Comparison of ENCODE assay signal across 1 cellular context in the genomic region with DNA sequence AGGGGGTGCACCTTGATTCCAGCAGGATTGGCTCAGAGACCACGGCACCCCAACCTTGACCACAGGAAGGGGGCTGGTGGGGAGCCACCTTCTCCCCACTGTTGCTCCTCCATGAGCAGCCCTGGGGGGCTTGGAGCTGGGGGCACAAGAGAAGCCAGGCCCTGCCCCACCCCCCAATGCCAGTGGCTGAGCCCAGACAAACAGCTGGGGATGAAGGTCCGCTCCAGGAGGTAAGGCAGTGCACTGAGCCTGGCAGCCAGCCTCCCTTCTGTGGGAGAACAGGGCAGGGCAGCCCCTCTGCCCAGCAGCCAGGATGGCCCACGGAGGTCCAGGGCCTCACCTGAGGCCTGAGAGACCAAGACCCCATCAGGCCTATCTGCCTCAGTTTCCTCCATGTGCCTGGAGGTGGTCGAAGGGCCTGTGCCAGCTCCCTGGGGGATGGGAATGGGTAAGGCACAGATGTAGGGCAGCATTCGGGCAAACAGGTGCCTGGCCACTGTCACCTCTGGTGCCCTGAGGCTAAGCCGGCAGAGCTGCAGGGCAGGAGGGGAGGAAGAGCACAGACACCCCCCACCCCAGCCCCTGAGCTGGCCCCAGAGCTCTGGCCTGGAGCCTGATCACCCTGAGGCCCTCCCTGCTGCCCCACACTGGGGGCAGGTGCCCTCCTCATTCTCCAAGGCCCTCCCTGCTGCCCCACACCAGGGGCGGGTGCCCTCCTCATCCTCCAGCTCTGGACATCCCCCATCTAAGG.
A peak's percentile ranks its signal among the peaks of the same experiment; 100 is the strongest.
TF ChIP-seq lines count a peak whose summit lies in the region.

No MANE protein-coding gene starts in this region.

TF ChIP-seq in HepG2, 621 proteins besides CTCF, POLR2A, EP300 and RAD21 (continues in another document):
- TF ChIP-seq MIXL1 (CRISPR knock-in tag; IDR thresholded peaks at IDR 0.05) (no peak), DPF2 (CRISPR knock-in tag; IDR thresholded peaks at IDR 0.05; ENCODE audit: borderline replicate concordance, low read depth) (no peak), ZBTB3 (CRISPR knock-in tag; IDR thresholded peaks at IDR 0.05; ENCODE audit: borderline replicate concordance, low read depth) (no peak; the same call in 1 of the 2 replicates), NFE2L2 (IDR thresholded peaks at IDR 0.05; ENCODE audit: low read length) (no peak), NR3C1 (CRISPR knock-in tag; IDR thresholded peaks at IDR 0.05) (no peak), MYC (CRISPR knock-in tag; IDR thresholded peaks at IDR 0.05; ENCODE audit: borderline replicate concordance) (no peak), KMT2A (CRISPR knock-in tag; IDR thresholded peaks at IDR 0.05) (no peak), FOXA1 (IDR thresholded peaks at IDR 0.05) (no peak), FOXA1 (CRISPR knock-in tag; IDR thresholded peaks at IDR 0.05) (peak; percentile 20; the same call in 1 of the 2 replicates), ZNF543 (CRISPR knock-in tag; IDR thresholded peaks at IDR 0.05) (0 out of 2 replicates have a peak, but pooled peaks have one; percentile 54), HNRNPK (IDR thresholded peaks at IDR 0.05; ENCODE audit: low read depth, low read length, poor library complexity, severe bottlenecking) (no peak), ZNF75D (CRISPR knock-in tag; IDR thresholded peaks at IDR 0.05; ENCODE audit: borderline replicate concordance) (no peak), ZNF101 (CRISPR knock-in tag; IDR thresholded peaks at IDR 0.05; ENCODE audit: borderline replicate concordance, low read depth) (no peak), SNAI1 (CRISPR knock-in tag; IDR thresholded peaks at IDR 0.05; ENCODE audit: borderline replicate concordance) (0 out of 2 replicates have a peak, but pooled peaks have one; percentile 82), ZMYM4 (CRISPR knock-in tag; IDR thresholded peaks at IDR 0.05) (no peak), MTA1 (CRISPR knock-in tag; IDR thresholded peaks at IDR 0.05; ENCODE audit: borderline replicate concordance) (no peak), ZNF230 (CRISPR knock-in tag; IDR thresholded peaks at IDR 0.05) (no peak), TOPORS (CRISPR knock-in tag; IDR thresholded peaks at IDR 0.05) (no peak), DR1 (CRISPR knock-in tag; IDR thresholded peaks at IDR 0.05) (no peak), MXD4 (CRISPR knock-in tag; IDR thresholded peaks at IDR 0.05) (no peak; the same call in 1 of the 2 replicates), ZNF768 (CRISPR knock-in tag; IDR thresholded peaks at IDR 0.05) (no peak), ZNF24 (IDR thresholded peaks at IDR 0.05) (no peak), SIN3B (IDR thresholded peaks at IDR 0.05; ENCODE audit: low read length) (no peak), ZNF776 (CRISPR knock-in tag; IDR thresholded peaks at IDR 0.05) (peak; percentile 36; the same call in 1 of the 2 replicates), ZNF331 (CRISPR knock-in tag; IDR thresholded peaks at IDR 0.05) (no peak), ZNF549 (CRISPR knock-in tag; IDR thresholded peaks at IDR 0.05) (no peak), ARNTL (CRISPR knock-in tag; IDR thresholded peaks at IDR 0.05) (no peak), TARDBP (CRISPR knock-in tag; IDR thresholded peaks at IDR 0.05) (no peak), RBAK (CRISPR knock-in tag; IDR thresholded peaks at IDR 0.05) (no peak), RAD51 (IDR thresholded peaks at IDR 0.05; ENCODE audit: borderline replicate concordance) (no peak), SALL1 (CRISPR knock-in tag; IDR thresholded peaks at IDR 0.05) (0 out of 2 replicates have a peak, but pooled peaks have one; percentile 10), SMARCE1 (IDR thresholded peaks at IDR 0.05; ENCODE audit: borderline replicate concordance) (no peak), BRD4 (CRISPR knock-in tag; IDR thresholded peaks at IDR 0.05) (no peak; the same call in 1 of the 2 replicates), POLR2AphosphoS2 (IDR thresholded peaks at IDR 0.05; ENCODE audit: low read depth, low read length) (no peak), MED8 (CRISPR knock-in tag; IDR thresholded peaks at IDR 0.05; ENCODE audit: insufficient replicate concordance) (peak; percentile 68), EED (CRISPR knock-in tag; IDR thresholded peaks at IDR 0.05) (no peak)
- TF ChIP-seq, protein P1, sequence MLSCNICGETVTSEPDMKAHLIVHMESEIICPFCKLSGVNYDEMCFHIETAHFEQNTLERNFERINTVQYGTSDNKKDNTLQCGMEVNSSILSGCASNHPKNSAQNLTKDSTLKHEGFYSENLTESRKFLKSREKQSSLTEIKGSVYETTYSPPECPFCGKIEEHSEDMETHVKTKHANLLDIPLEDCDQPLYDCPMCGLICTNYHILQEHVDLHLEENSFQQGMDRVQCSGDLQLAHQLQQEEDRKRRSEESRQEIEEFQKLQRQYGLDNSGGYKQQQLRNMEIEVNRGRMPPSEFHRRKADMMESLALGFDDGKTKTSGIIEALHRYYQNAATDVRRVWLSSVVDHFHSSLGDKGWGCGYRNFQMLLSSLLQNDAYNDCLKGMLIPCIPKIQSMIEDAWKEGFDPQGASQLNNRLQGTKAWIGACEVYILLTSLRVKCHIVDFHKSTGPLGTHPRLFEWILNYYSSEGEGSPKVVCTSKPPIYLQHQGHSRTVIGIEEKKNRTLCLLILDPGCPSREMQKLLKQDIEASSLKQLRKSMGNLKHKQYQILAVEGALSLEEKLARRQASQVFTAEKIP (CRISPR knock-in tag; IDR thresholded peaks at IDR 0.05; ENCODE audit: borderline replicate concordance), result no peak
- TF ChIP-seq, protein P2, sequence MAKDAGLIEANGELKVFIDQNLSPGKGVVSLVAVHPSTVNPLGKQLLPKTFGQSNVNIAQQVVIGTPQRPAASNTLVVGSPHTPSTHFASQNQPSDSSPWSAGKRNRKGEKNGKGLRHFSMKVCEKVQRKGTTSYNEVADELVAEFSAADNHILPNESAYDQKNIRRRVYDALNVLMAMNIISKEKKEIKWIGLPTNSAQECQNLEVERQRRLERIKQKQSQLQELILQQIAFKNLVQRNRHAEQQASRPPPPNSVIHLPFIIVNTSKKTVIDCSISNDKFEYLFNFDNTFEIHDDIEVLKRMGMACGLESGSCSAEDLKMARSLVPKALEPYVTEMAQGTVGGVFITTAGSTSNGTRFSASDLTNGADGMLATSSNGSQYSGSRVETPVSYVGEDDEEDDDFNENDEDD (CRISPR knock-in tag; IDR thresholded peaks at IDR 0.05; ENCODE audit: borderline replicate concordance), result no peak
- TF ChIP-seq, protein P3, sequence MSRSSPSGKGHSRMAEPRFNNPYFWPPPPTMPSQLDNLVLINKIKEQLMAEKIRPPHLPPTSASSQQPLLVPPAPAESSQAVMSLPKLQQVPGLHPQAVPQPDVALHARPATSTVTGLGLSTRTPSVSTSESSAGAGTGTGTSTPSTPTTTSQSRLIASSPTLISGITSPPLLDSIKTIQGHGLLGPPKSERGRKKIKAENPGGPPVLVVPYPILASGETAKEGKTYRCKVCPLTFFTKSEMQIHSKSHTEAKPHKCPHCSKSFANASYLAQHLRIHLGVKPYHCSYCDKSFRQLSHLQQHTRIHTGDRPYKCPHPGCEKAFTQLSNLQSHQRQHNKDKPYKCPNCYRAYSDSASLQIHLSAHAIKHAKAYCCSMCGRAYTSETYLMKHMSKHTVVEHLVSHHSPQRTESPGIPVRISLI (CRISPR knock-in tag; IDR thresholded peaks at IDR 0.05; ENCODE audit: borderline replicate concordance), result no peak; the same call in 1 of the 2 replicates
- TF ChIP-seq, protein P4, sequence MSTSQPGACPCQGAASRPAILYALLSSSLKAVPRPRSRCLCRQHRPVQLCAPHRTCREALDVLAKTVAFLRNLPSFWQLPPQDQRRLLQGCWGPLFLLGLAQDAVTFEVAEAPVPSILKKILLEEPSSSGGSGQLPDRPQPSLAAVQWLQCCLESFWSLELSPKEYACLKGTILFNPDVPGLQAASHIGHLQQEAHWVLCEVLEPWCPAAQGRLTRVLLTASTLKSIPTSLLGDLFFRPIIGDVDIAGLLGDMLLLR (CRISPR knock-in tag; IDR thresholded peaks at IDR 0.05), result 0 out of 2 replicates have a peak, but pooled peaks have one; percentile 40
- TF ChIP-seq, protein P5, sequence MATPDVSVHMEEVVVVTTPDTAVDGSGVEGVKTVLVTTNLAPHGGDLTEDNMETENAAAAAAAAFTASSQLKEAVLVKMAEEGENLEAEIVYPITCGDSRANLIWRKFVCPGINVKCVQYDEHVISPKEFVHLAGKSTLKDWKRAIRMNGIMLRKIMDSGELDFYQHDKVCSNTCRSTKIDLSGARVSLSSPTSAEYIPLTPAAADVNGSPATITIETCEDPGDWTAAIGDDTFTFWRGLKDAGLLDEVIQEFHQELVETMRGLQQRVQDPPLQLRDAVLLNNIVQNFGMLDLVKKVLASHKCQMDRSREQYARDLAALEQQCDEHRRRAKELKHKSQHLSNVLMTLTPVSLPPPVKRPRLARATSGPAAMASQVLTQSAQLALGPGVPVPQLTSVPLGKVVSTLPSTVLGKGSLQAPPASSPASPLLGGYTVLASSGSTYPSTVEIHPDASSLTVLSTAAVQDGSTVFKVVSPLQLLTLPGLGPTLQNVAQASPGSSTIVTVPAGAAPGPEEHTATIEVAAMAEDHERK (CRISPR knock-in tag; IDR thresholded peaks at IDR 0.05; ENCODE audit: low read depth), result no peak
- TF ChIP-seq, protein P6, sequence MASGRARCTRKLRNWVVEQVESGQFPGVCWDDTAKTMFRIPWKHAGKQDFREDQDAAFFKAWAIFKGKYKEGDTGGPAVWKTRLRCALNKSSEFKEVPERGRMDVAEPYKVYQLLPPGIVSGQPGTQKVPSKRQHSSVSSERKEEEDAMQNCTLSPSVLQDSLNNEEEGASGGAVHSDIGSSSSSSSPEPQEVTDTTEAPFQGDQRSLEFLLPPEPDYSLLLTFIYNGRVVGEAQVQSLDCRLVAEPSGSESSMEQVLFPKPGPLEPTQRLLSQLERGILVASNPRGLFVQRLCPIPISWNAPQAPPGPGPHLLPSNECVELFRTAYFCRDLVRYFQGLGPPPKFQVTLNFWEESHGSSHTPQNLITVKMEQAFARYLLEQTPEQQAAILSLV (CRISPR knock-in tag; IDR thresholded peaks at IDR 0.05; ENCODE audit: borderline replicate concordance), result no peak
- TF ChIP-seq, protein P7, sequence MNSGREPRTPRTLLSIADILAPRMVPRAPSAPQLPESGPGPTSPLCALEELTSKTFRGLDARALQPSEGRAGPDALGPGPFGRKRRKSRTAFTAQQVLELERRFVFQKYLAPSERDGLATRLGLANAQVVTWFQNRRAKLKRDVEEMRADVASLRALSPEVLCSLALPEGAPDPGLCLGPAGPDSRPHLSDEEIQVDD (CRISPR knock-in tag; IDR thresholded peaks at IDR 0.05; ENCODE audit: borderline replicate concordance), result no peak
- TF ChIP-seq, protein P8, sequence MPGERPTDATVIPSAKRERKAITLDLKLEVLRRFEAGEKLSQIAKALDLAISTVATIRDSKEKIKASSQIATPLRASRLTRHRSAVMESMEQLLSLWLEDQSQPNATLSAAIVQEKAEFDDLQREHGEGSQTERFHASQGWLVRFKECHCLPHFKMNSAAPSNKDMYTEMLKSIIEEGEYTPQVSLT (CRISPR knock-in tag; IDR thresholded peaks at IDR 0.05; ENCODE audit: borderline replicate concordance, low read depth), result no peak
- TF ChIP-seq, protein P9, sequence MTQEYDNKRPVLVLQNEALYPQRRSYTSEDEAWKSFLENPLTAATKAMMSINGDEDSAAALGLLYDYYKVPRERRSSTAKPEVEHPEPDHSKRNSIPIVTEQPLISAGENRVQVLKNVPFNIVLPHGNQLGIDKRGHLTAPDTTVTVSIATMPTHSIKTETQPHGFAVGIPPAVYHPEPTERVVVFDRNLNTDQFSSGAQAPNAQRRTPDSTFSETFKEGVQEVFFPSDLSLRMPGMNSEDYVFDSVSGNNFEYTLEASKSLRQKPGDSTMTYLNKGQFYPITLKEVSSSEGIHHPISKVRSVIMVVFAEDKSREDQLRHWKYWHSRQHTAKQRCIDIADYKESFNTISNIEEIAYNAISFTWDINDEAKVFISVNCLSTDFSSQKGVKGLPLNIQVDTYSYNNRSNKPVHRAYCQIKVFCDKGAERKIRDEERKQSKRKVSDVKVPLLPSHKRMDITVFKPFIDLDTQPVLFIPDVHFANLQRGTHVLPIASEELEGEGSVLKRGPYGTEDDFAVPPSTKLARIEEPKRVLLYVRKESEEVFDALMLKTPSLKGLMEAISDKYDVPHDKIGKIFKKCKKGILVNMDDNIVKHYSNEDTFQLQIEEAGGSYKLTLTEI (CRISPR knock-in tag; conservative IDR thresholded peaks at IDR 0.05), result no peak
- TF ChIP-seq, protein P10, sequence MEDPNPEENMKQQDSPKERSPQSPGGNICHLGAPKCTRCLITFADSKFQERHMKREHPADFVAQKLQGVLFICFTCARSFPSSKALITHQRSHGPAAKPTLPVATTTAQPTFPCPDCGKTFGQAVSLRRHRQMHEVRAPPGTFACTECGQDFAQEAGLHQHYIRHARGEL (CRISPR knock-in tag; IDR thresholded peaks at IDR 0.05), result peak; percentile 79; the same call in 1 of the 2 replicates
- TF ChIP-seq, protein P11, sequence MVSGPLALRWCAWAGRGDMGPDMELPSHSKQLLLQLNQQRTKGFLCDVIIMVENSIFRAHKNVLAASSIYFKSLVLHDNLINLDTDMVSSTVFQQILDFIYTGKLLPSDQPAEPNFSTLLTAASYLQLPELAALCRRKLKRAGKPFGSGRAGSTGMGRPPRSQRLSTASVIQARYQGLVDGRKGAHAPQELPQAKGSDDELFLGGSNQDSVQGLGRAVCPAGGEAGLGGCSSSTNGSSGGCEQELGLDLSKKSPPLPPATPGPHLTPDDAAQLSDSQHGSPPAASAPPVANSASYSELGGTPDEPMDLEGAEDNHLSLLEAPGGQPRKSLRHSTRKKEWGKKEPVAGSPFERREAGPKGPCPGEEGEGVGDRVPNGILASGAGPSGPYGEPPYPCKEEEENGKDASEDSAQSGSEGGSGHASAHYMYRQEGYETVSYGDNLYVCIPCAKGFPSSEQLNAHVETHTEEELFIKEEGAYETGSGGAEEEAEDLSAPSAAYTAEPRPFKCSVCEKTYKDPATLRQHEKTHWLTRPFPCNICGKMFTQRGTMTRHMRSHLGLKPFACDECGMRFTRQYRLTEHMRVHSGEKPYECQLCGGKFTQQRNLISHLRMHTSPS (CRISPR knock-in tag; IDR thresholded peaks at IDR 0.05; ENCODE audit: low read depth), result peak; percentile 81
- TF ChIP-seq, protein P12, sequence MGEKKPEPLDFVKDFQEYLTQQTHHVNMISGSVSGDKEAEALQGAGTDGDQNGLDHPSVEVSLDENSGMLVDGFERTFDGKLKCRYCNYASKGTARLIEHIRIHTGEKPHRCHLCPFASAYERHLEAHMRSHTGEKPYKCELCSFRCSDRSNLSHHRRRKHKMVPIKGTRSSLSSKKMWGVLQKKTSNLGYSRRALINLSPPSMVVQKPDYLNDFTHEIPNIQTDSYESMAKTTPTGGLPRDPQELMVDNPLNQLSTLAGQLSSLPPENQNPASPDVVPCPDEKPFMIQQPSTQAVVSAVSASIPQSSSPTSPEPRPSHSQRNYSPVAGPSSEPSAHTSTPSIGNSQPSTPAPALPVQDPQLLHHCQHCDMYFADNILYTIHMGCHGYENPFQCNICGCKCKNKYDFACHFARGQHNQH (CRISPR knock-in tag; IDR thresholded peaks at IDR 0.05), result no peak
- TF ChIP-seq, protein P13, sequence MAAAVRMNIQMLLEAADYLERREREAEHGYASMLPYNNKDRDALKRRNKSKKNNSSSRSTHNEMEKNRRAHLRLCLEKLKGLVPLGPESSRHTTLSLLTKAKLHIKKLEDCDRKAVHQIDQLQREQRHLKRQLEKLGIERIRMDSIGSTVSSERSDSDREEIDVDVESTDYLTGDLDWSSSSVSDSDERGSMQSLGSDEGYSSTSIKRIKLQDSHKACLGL (CRISPR knock-in tag; IDR thresholded peaks at IDR 0.05), result no peak; the same call in 1 of the 2 replicates
- TF ChIP-seq, protein P14, sequence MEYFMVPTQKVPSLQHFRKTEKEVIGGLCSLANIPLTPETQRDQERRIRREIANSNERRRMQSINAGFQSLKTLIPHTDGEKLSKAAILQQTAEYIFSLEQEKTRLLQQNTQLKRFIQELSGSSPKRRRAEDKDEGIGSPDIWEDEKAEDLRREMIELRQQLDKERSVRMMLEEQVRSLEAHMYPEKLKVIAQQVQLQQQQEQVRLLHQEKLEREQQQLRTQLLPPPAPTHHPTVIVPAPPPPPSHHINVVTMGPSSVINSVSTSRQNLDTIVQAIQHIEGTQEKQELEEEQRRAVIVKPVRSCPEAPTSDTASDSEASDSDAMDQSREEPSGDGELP (IDR thresholded peaks at IDR 0.05; ENCODE audit: borderline replicate concordance, low read depth), result peak; percentile 87
